11 cellular contexts compared by ENCODE assay signal in the genomic region with DNA sequence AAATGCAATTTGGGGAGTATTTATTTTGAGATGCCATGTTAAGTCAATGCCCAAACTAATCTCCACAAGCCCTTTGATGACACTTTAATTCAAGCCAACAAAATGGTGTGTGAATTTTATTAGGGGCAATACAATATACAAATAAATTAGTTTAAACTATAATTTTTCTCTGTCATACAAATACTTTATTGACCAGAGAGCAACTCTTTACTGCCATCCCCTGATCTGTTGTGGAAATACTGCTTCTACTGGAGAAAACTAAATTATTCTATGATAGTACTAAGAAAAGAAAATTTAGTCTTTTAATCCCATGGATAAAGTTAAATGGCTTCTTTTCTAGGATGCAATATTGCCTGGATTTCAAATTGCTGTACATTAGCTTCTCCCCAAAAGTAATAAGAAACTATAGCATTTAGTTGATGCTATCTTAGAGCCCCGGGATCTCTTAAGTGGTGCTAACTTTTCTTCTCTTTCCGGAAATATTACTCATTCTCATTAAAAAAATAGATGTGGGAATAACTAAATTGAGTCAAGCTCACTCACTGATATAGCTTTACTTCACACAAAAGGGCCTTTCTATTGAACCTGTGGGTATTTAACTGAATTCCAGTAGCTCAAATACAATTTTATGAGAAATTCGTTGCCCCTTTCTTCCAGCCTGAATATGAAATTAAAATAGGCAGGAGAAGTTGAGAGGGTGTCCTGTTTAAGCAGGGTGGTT. TPM values are rescaled to one million over a fixed set of nuclear protein-coding genes. Genes with fewer than 3 reads are reported as not detected.
A peak's percentile ranks its signal among the peaks of the same experiment; 100 is the strongest.
DNase-seq lines count a peak whose midpoint lies in the region; ATAC-seq and TF ChIP-seq lines count a peak whose summit lies in the region.
"Had no signal": no experiment of that assay in that cellular context is flagged by ENCODE, and none has a peak within 500 bp of the region (broad histone marks: within the 10 kb centered on the region; RNA-seq: fewer than 3 reads in every experiment).

No MANE protein-coding gene starts in this region.

- H4K91ac ChIP-seq in IMR-90 (ENCODE audit: insufficient read depth, low read depth, low read length), result no peak overlapping the region

- H3K23ac ChIP-seq in IMR-90 (ENCODE audit: low read depth, low read length), result no peak overlapping the region

- H3K56ac ChIP-seq in IMR-90 (ENCODE audit: extremely low read depth, insufficient read depth, low read length), result no peak overlapping the region

- H4K5ac ChIP-seq in IMR-90 (ENCODE audit: low read depth, low read length), result no peak overlapping the region

- TF ChIP-seq POLR2A in IMR-90 (IDR thresholded peaks at IDR 0.05; ENCODE audit: low read depth, low read length), result no peak

- no peak overlapping the region for H3K4me3 ChIP-seq in IMR-90 (ENCODE audit: insufficient read depth, low read depth, low read length)
- no peak overlapping the region for H3K4me3 ChIP-seq in WERI-Rb-1 (ENCODE audit: low read depth, low read length)
- no peak overlapping the region for H3K4me3 ChIP-seq in effector memory CD4-positive, alpha-beta T cell (ENCODE audit: insufficient read depth, low read depth, low read length, poor library complexity, severe bottlenecking)

- dilution Hi-C loops in IMR-90 (cut with HindIII; ENCODE audit: low sequenced_read_pairs, unreplicated experiment), result no loop called here

- BruUV-seq in IMR-90 (replicated peaks; lab: Mats Ljungman, UMichigan), result no TSS peak

- peak; percentile 65 for TF ChIP-seq RAD21 in IMR-90 (IDR thresholded peaks at IDR 0.05; ENCODE audit: low read length)

- intact Hi-C loops in IMR-90 (cut with micrococcal nuclease) (loop anchor here (5.0 kb wide), 1 partner anchor 346 kb away; no protein-coding TSS in a partner anchor), left colon (cut with DNase I, micrococcal nuclease) (loop anchor here in 1 of 2 donors (5.0 kb wide), 1 partner anchor 106 kb away; no protein-coding TSS in a partner anchor)

- H2AFZ ChIP-seq in IMR-90 (replicated peaks; ENCODE audit: low read length, poor library complexity), result no peak overlapping the region

- H3K36me3 ChIP-seq in IMR-90 (ENCODE audit: control insufficient read depth, insufficient read depth, low read length) (no peaks in the 10 kb centered on the region), WERI-Rb-1 (no peaks in the 10 kb centered on the region)
- no peaks in the 10 kb centered on the region for H3K36me3 ChIP-seq in effector memory CD4-positive, alpha-beta T cell (ENCODE audit: control insufficient read depth, insufficient read depth, low read length)
- H3K36me3 ChIP-seq: neutrophil had no signal

- no peak overlapping the region for H2BK20ac ChIP-seq in IMR-90 (ENCODE audit: low read depth, low read length)

- POLR2A ChIA-PET in IMR-90 (lab: Charles Lee; ENCODE audit: unreplicated experiment), result interaction anchor here (1.1 kb wide), 1 partner anchor 108 kb away, joined by 3 read pairs; no protein-coding TSS in a partner anchor

- peaks cover under 1% of the 10 kb centered on the region; the same call in 1 of the 2 replicates for H3K4me1 ChIP-seq in IMR-90 (ENCODE audit: control insufficient read depth, insufficient read depth, low read length)
- no peaks in the 10 kb centered on the region for H3K4me1 ChIP-seq in effector memory CD4-positive, alpha-beta T cell (ENCODE audit: control insufficient read depth, insufficient read depth, low read length, poor library complexity, severe bottlenecking)

- no peak overlapping the region for H3K4me2 ChIP-seq in IMR-90 (ENCODE audit: low read depth, low read length)

- TF ChIP-seq CTCF in C4-2B (conservative IDR thresholded peaks at IDR 0.05), result peak; percentile 75
- TF ChIP-seq CTCF in IMR-90 (conservative IDR thresholded peaks at IDR 0.05; ENCODE audit: low read depth, low read length), result peak; percentile 67
- peak; percentile 26; the same call in 1 of the 2 replicates for TF ChIP-seq CTCF in WERI-Rb-1 (IDR thresholded peaks at IDR 0.05; ENCODE audit: low read depth, low read length)

- no CpG with 5 or more reads among the region's 3 CpGs for WGBS in IMR-90 (ENCODE audit: extremely low coverage in 2 of 2, insufficient read length in 1 of 2), 2 experiments

- H3K27me3 ChIP-seq in IMR-90 (ENCODE audit: control insufficient read depth, insufficient read depth, low read length), result peaks cover 1% of the 10 kb centered on the region; the same call in 1 of the 2 replicates
- no peaks in the 10 kb centered on the region for H3K27me3 ChIP-seq in WERI-Rb-1 (ENCODE audit: insufficient read depth, low read depth, severe bottlenecking)
- no peaks in the 10 kb centered on the region for H3K27me3 ChIP-seq in effector memory CD4-positive, alpha-beta T cell (replicated peaks; ENCODE audit: control insufficient read depth, insufficient read depth, low read length, poor library complexity, severe bottlenecking)

- H2BK120ac ChIP-seq in IMR-90 (ENCODE audit: low read depth, low read length), result no peak overlapping the region

- CTCF ChIA-PET in IMR-90 (lab: Yijun Ruan, JAX), result interaction anchor here (0.6 to 2.7 kb wide), 17 partner anchors 14 to 347 kb away, joined by 3 to 53 read pairs (median 5); partner anchors contain the start of gene SMPDL3A

- H3K4ac ChIP-seq in IMR-90 (ENCODE audit: low read depth, low read length), result no peak overlapping the region

- no peak overlapping the region for H4K8ac ChIP-seq in IMR-90 (ENCODE audit: low read depth in 2 of 2, low read length in 2 of 2)

- no peaks in the 10 kb centered on the region for H3K9me3 ChIP-seq in IMR-90 (ENCODE audit: control insufficient read depth, insufficient read depth, low read length)
- H3K9me3 ChIP-seq in WERI-Rb-1 (ENCODE audit: severe bottlenecking), result no peaks in the 10 kb centered on the region
- H3K9me3 ChIP-seq in effector memory CD4-positive, alpha-beta T cell (ENCODE audit: control insufficient read depth, low read length), result no peaks in the 10 kb centered on the region
- H3K9me3 ChIP-seq: neutrophil had no signal

- no peak overlapping the region for H2BK15ac ChIP-seq in IMR-90 (ENCODE audit: low read depth, low read length)

- no peak overlapping the region for H2AK5ac ChIP-seq in IMR-90 (ENCODE audit: low read depth, low read length)

- H2BK5ac ChIP-seq in IMR-90 (ENCODE audit: low read depth, low read length, poor library complexity, severe bottlenecking), result no peak overlapping the region

- H3K79me1 ChIP-seq in IMR-90 (ENCODE audit: low read depth in 1 of 2, low read length in 2 of 2), result no peaks in the 10 kb centered on the region

- ATAC-seq in IMR-90 (ENCODE audit: low read depth), result peak; percentile 67; the same call in 1 of the 2 replicates
- ATAC-seq in left colon, result peak; percentile 60
- no peak for ATAC-seq in HG03457 (IDR thresholded peaks at IDR 0.05; ENCODE audit: unreplicated experiment)
- no peak for ATAC-seq in GM18498 (IDR thresholded peaks at IDR 0.05; ENCODE audit: unreplicated experiment)

- H4K20me1 ChIP-seq in IMR-90 (ENCODE audit: insufficient read depth, low read length), result no peaks in the 10 kb centered on the region

- H3K14ac ChIP-seq in IMR-90 (replicated peaks; ENCODE audit: low read depth, low read length), result no peak overlapping the region

- in situ Hi-C loops in IMR-90 (cut with MboI; ENCODE audit: low sequenced_read_pairs), result loop anchor here (5.0 to 10.0 kb wide), 2 partner anchors 101 to 343 kb away; no protein-coding TSS in a partner anchor

- H3K9ac ChIP-seq in IMR-90 (ENCODE audit: low read depth, low read length), result no peak overlapping the region

- peak; percentile 33 for DNase-seq in IMR-90
- no peak for DNase-seq in WERI-Rb-1
- DNase-seq in left colon, result no peak
- no peak for DNase-seq in activated naive CD4-positive, alpha-beta T cell (lab: John Stamatoyannopoulos, UW)
- DNase-seq in effector memory CD4-positive, alpha-beta T cell, result no peak
- DNase-seq: activated effector memory CD4-positive, alpha-beta T cell treated with Interleukin-2 at 50 U/mL for 16 hours had no signal

- no peak overlapping the region for H3K18ac ChIP-seq in IMR-90 (ENCODE audit: low read depth, low read length)

- no peak overlapping the region for H2AK9ac ChIP-seq in IMR-90 (replicated peaks; ENCODE audit: low read depth, low read length, poor library complexity)

- H3K27ac ChIP-seq in C4-2B (no peak overlapping the region), IMR-90 (ENCODE audit: insufficient read depth, low read length) (no peak overlapping the region), WERI-Rb-1 (no peak overlapping the region)
- H3K27ac ChIP-seq in effector memory CD4-positive, alpha-beta T cell (ENCODE audit: insufficient read depth, low read length, poor library complexity, severe bottlenecking), result no peak overlapping the region
- H3K27ac ChIP-seq: neutrophil had no signal

- no peaks in the 10 kb centered on the region for H3K9me1 ChIP-seq in IMR-90 (ENCODE audit: insufficient read depth, low read length)

TF ChIP-seq in IMR-90, 13 proteins besides CTCF, POLR2A, EP300 and RAD21:
- TF ChIP-seq SMC3 (IDR thresholded peaks at IDR 0.05; ENCODE audit: low read depth, low read length) (peak; percentile 71), RFX5 (IDR thresholded peaks at IDR 0.05; ENCODE audit: low read depth, low read length) (no peak)
TF ChIP-seq in IMR-90: peak in this region for 1.

RNA-seq across cellular contexts. Expression of gene SMPDL3A, which starts 49.2 kb away (rescaled TPM):
- total RNA-seq in IMR-90 (2012; rRNA removed) (9.7 and 9.9 TPM in 2 replicates), left colon (100 to 1,000 TPM; 129 to 186 TPM)
- polyA plus RNA-seq in IMR-90 (2012; rRNA removed), result 14.2 TPM in 2 replicates
- 3.5 and 7.3 TPM in 2 replicates for polyA plus RNA-seq in IMR-90 (2012; cell fraction: cytosol; rRNA removed)
- 3.2 and 12.1 TPM in 2 replicates for polyA plus RNA-seq in IMR-90 (2012; cell fraction: nucleus; rRNA removed; ENCODE audit: low replicate concordance)

RNA-seq across cellular contexts. Expression of gene FABP7, which starts 58.7 kb away (rescaled TPM):
- total RNA-seq in IMR-90 (2012; rRNA removed) (not detected in 2 replicates), left colon (not detected)
- not detected in 2 replicates for polyA plus RNA-seq in IMR-90 (2012; rRNA removed)
- not detected in 2 replicates for polyA plus RNA-seq in IMR-90 (2012; cell fraction: cytosol; rRNA removed)
- polyA plus RNA-seq in IMR-90 (2012; cell fraction: nucleus; rRNA removed; ENCODE audit: low replicate concordance), result not detected in 2 replicates
- polyA plus RNA-seq: urinary bladder had no signal

Comparison
In these comparisons a context has a peak if more than half of its experiments do, and no peak if none do; other contexts are left out.
1. ATAC-seq: peak in IMR-90 (single experiment) and left colon (single experiment); none in HG03457 (single experiment) and GM18498 (single experiment).
2. RNA of gene SMPDL3A, which starts 49.2 kb away (total RNA-seq): 129 to 186 TPM in left colon; 9.7 to 9.9 TPM in IMR-90; every median in the first group is over 10 times any median in the second.
3. Peak in every context shown above with its lines, with median percentiles within 50 percentile points of each other: CTCF ChIP-seq.